Comparison of ENCODE assay signal across 8 cellular contexts in genomic region chr13:102774210-102774560, GRCh38. TPM values are rescaled to one million over a fixed set of nuclear protein-coding genes. Genes with fewer than 3 reads are reported as not detected.
DNase-seq lines count a peak whose midpoint lies in the region; ATAC-seq and TF ChIP-seq lines count a peak whose summit lies in the region.

No MANE protein-coding gene starts in this region.

- no peak for ATAC-seq in T-helper 17 cell
- peak; percentile 49 for ATAC-seq in sciatic nerve
- no peak for ATAC-seq in GM19324 (IDR thresholded peaks at IDR 0.05; ENCODE audit: low FRiP score, unreplicated experiment)
- ATAC-seq in HG03135 (IDR thresholded peaks at IDR 0.05; ENCODE audit: unreplicated experiment), result no peak

- H3K4me3 ChIP-seq in GM08714 (ENCODE audit: low read length) (peak overlapping the region; percentile 64; the same call in 1 of the 2 replicates), fibroblast of mammary gland (ENCODE audit: control insufficient read depth, low read depth, low read length) (peak overlapping the region; percentile 48)

- peak overlapping the region; percentile 88 for H3K27ac Mint-ChIP-seq in T-helper 17 cell

- DNase-seq in T-helper 17 cell, result no peak
- DNase-seq in fibroblast of mammary gland (ENCODE audit: low read depth), result no peak
- DNase-seq in sciatic nerve (ENCODE audit: low spot score), result peak; percentile 59
- DNase-seq in cerebellar cortex (ENCODE audit: low spot score), result no peak
- DNase-seq in SHP77 treated with DMSO at 0.1 percent for 48 hours (lab: John Stamatoyannopoulos, UW), result no peak

- H3K27me3 Mint-ChIP-seq in T-helper 17 cell, result no peaks in the 10 kb centered on the region

- no peaks in the 10 kb centered on the region for H3K9me3 ChIP-seq in T-helper 17 cell (ENCODE audit: control insufficient read depth, low read length, poor library complexity, severe bottlenecking)

- no peak for TF ChIP-seq CTCF in fibroblast of mammary gland (conservative IDR thresholded peaks at IDR 0.05; ENCODE audit: control insufficient read depth, insufficient read depth, low read depth, low read length)

- peaks cover 35% of the 10 kb centered on the region for H3K4me1 Mint-ChIP-seq in T-helper 17 cell

- H3K36me3 Mint-ChIP-seq in T-helper 17 cell (ENCODE audit: low read depth), result no peaks in the 10 kb centered on the region

- H3K4me3 Mint-ChIP-seq in T-helper 17 cell, result peak overlapping the region; percentile 91

- intact Hi-C loops in sciatic nerve (cut with DNase I), result loop anchor here (10.0 kb wide), 1 partner anchor 179 kb away; the partner anchor contains the start of gene TPP2

RNA-seq across cellular contexts. Expression of gene TEX30, which starts 0.6 kb away (rescaled TPM):
- total RNA-seq in T-helper 17 cell (1 to 10 TPM; 3.0 to 4.8 TPM), sciatic nerve (6.8 TPM)

RNA-seq across cellular contexts. Expression of gene POGLUT2, which starts 24.6 kb away (rescaled TPM):
- total RNA-seq in T-helper 17 cell (under 1 TPM; 0.22 to 0.37 TPM), sciatic nerve (5.2 TPM)

RNA-seq across cellular contexts. Expression of gene BIVM, which starts 24.7 kb away (rescaled TPM):
- total RNA-seq in T-helper 17 cell (10 to 100 TPM in 1 of 2 donors, 1 to 10 TPM in 1; 9.9 to 10.7 TPM), sciatic nerve (25.7 TPM)
